Comparison of ENCODE assay signal across 11 cellular contexts in genomic region chr2:23198316-23199114, GRCh38.
"Had no signal": no experiment of that assay in that cellular context is flagged by ENCODE, and none has a peak within 500 bp of the region (broad histone marks: within the 10 kb centered on the region; RNA-seq: fewer than 3 reads in every experiment).

No MANE protein-coding gene starts in this region.

- H3K36me3 ChIP-seq: pancreas, sigmoid colon, spleen had no signal

- H3K27ac ChIP-seq: pancreas, sigmoid colon, spleen had no signal

- DNase-seq: activated CD4-positive, alpha-beta memory T cell treated with anti-CD3 and anti-CD28 coated beads for 36 hours; activated naive CD4-positive, alpha-beta T cell treated with anti-CD3 and anti-CD28 coated beads, Interleukin-2, amount 50 U/mL, for 16 hours; activated T-cell treated with anti-CD3 and anti-CD28 coated beads, Interleukin-2, amount 50 U/mL, for 24 hours; midbrain; pancreas; sigmoid colon; spleen; stimulated activated naive CD8-positive, alpha-beta T cell treated with anti-CD3 and anti-CD28 coated beads, Interleukin-15, amount 100 ng/mL, for 72 hours; T-cell; T-helper 9 cell had no signal

- H3K4me3 ChIP-seq: pancreas, sigmoid colon, spleen had no signal

- FAIRE-seq: pancreas had no signal

- H3K27me3 ChIP-seq: pancreas, sigmoid colon, spleen had no signal

- ATAC-seq: activated CD4-positive, alpha-beta T cell treated with anti-CD3 and anti-CD28 coated beads for 36 hours; pancreas; stimulated activated naive CD8-positive, alpha-beta T cell treated with anti-CD3 and anti-CD28 coated beads, Interleukin-15, amount 100 ng/mL, for 72 hours; T-cell had no signal

- H3K9me3 ChIP-seq: pancreas had no signal

- H3K4me1 ChIP-seq: pancreas, sigmoid colon, spleen had no signal
